In the genomic region with DNA sequence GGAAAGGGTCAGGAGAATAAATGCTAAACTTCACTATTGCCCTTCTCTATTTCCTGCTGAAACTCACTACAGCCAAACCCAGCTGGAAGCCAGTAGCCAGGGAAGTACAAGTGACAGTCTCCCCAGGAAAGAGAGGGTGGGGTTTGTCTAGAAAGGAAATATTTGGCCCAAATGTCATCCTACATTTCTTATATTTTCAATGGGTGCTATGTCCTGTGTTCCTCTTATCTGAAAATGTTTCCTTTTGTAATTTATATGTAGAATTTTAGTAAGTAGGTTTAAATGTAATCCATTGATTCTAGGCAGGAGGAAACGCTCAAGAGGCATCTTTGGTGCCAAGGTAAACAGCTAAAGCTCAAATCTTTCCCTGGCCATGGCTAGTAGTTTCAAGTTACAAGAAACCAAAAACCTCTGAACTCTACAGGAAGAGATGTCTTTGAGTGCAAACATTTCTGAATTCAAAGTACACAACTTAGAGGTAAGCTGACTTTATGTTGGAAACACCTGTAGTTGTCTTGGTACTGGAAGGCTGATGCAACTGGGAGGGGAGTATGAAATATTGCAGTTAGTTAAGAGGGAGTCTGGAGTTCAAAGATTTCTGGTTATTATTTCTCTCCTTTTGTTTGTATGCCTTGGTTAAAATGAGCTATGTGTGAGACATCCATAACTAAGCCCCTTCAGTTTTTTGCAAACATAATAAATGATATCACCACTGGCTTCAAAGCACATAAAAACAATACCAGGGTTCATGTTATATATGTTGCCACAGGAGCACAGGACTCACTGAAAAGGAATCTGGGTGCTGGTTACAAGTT, we compare ENCODE assay signal across 13 cellular contexts.
DNase-seq lines count a peak whose midpoint lies in the region; ATAC-seq and TF ChIP-seq lines count a peak whose summit lies in the region.
"Had no signal": no experiment of that assay in that cellular context is flagged by ENCODE, and none has a peak within 500 bp of the region (broad histone marks: within the 10 kb centered on the region; RNA-seq: fewer than 3 reads in every experiment).

No MANE protein-coding gene starts in this region.

- no peaks in the 10 kb centered on the region for H3K9me3 Mint-ChIP-seq in activated CD8-positive, alpha-beta T cell treated with anti-CD3 and anti-CD28 coated beads, Interleukin-2, amount 10 ng/mL, durations not matched to agents 7 days and 5 days (ENCODE audit: insufficient read depth)
- H3K9me3 Mint-ChIP-seq: activated T-helper 2 cell treated with anti-CD3 and anti-CD28 coated beads, Interferon-gamma antibody, Interleukin-2, Interleukin-4, amounts not matched to agents 10 μg/mL and 5 μg/mL and 100 μg/mL, durations not matched to agents 14 hours and 24 hours and 36 hours; naive B cell had no signal

- CTCF ChIA-PET in AG04449 (lab: Yijun Ruan, JAX): no interaction called here
- CTCF ChIA-PET in activated CD8-positive, alpha-beta T cell treated with anti-CD3 and anti-CD28 coated beads, Interleukin-2, amount 10 ng/mL, durations not matched to agents 7 days and 5 days (lab: Charles Lee): no interaction called here

- no peak overlapping the region for H3K4me3 Mint-ChIP-seq in activated CD8-positive, alpha-beta T cell treated with anti-CD3 and anti-CD28 coated beads, Interleukin-2, amount 10 ng/mL, durations not matched to agents 7 days and 5 days
- H3K4me3 Mint-ChIP-seq: naive B cell had no signal

- H3K4me3 ChIP-seq in AG04449 (ENCODE audit: low read depth, low read length): no peak overlapping the region
- H3K4me3 ChIP-seq: esophagus squamous epithelium had no signal

- POLR2A ChIA-PET in AG04449 (lab: Yijun Ruan, JAX): no interaction called here
- POLR2A ChIA-PET in activated CD8-positive, alpha-beta T cell treated with anti-CD3 and anti-CD28 coated beads, Interleukin-2, amount 10 ng/mL, durations not matched to agents 7 days and 5 days (lab: Charles Lee): no interaction called here

- TF ChIP-seq CTCF in AG04449 (IDR thresholded peaks at IDR 0.05; ENCODE audit: insufficient read depth, low read length, missing control alignments): no peak
- no peak for TF ChIP-seq CTCF in omental fat pad (IDR thresholded peaks at IDR 0.05)

- H3K36me3 Mint-ChIP-seq in activated CD8-positive, alpha-beta T cell treated with anti-CD3 and anti-CD28 coated beads, Interleukin-2, amount 10 ng/mL, durations not matched to agents 7 days and 5 days (ENCODE audit: low read depth): no peaks in the 10 kb centered on the region
- H3K36me3 Mint-ChIP-seq: naive B cell had no signal

- H3K4me1 Mint-ChIP-seq in activated CD8-positive, alpha-beta T cell treated with anti-CD3 and anti-CD28 coated beads, Interleukin-2, amount 10 ng/mL, durations not matched to agents 7 days and 5 days (ENCODE audit: low read depth): no peaks in the 10 kb centered on the region

- H3K27ac Mint-ChIP-seq in activated CD8-positive, alpha-beta T cell treated with anti-CD3 and anti-CD28 coated beads, Interleukin-2, amount 10 ng/mL, durations not matched to agents 7 days and 5 days: no peak overlapping the region
- H3K27ac Mint-ChIP-seq: activated T-helper 2 cell treated with anti-CD3 and anti-CD28 coated beads, Interferon-gamma antibody, Interleukin-2, Interleukin-4, amounts not matched to agents 10 μg/mL and 5 μg/mL and 100 μg/mL, durations not matched to agents 14 hours and 24 hours and 36 hours; naive B cell had no signal

- no peaks in the 10 kb centered on the region for H3K27me3 Mint-ChIP-seq in activated CD8-positive, alpha-beta T cell treated with anti-CD3 and anti-CD28 coated beads, Interleukin-2, amount 10 ng/mL, durations not matched to agents 7 days and 5 days (ENCODE audit: low read depth)
- H3K27me3 Mint-ChIP-seq: naive B cell had no signal

- ATAC-seq in GM18511 (IDR thresholded peaks at IDR 0.05; ENCODE audit: unreplicated experiment): no peak
- no peak for ATAC-seq in omental fat pad (ENCODE audit: low FRiP score)
- no peak for ATAC-seq in activated CD8-positive, alpha-beta T cell treated with anti-CD3 and anti-CD28 coated beads, Interleukin-2, amount 10 ng/mL, durations not matched to agents 7 days and 5 days

- DNase-seq in AG04449 (ENCODE audit: low read depth, low spot score): peak; percentile 10
- peak; percentile 1 for DNase-seq in NCI-H1092 (lab: John Stamatoyannopoulos, UW)
- DNase-seq in SW480 (ENCODE audit: low spot score): peak; percentile 81
- peak; percentile 67 for DNase-seq in iris pigment epithelial cell (ENCODE audit: low read depth)
- DNase-seq in omental fat pad (ENCODE audit: low spot score): no peak
- DNase-seq in activated T-cell treated with anti-CD3 and anti-CD28 coated beads, Interleukin-2, amount 50 U/mL, for 48 hours: no peak
- no peak for DNase-seq in activated CD8-positive, alpha-beta T cell treated with anti-CD3 and anti-CD28 coated beads, Interleukin-2, amount 10 ng/mL, durations not matched to agents 7 days and 5 days
- DNase-seq: BE2C, esophagus squamous epithelium, Karpas-422, naive B cell had no signal

Comparison
In these comparisons a context has a peak if more than half of its experiments do, and no peak if none do; other contexts are left out.
1. DNase-seq: peak in AG04449 (single experiment), NCI-H1092 (single experiment), SW480 (single experiment) and iris pigment epithelial cell (single experiment); none in omental fat pad (single experiment), activated T-cell treated with anti-CD3 and anti-CD28 coated beads, Interleukin-2, amount 50 U/mL, for 48 hours (0 of 2) and activated CD8-positive, alpha-beta T cell treated with anti-CD3 and anti-CD28 coated beads, Interleukin-2, amount 10 ng/mL, durations not matched to agents 7 days and 5 days (single experiment).